In the genomic region with DNA sequence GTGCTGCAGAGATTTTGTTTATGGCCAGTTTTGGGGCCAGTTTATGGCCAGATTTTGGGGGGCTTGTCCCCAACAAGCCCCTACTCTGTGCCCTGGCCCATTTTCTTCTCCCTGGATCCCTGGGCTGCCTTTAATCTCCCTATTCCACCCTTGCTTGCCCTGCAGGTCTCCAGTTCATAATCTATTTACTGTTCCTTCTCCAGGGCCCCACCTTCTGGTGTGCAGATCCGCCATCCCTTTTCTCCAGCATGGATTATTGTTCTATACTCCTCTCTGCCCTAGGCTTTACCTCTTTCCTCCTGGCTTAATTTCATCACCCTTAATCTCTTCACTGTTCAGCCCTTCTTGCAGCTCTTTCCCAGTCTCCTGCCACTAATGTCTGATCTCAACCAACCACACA, we compare ENCODE assay signal across 8 cellular contexts.
"Had no signal": no experiment of that assay in that cellular context is flagged by ENCODE, and none has a peak within 500 bp of the region (broad histone marks: within the 10 kb centered on the region; RNA-seq: fewer than 3 reads in every experiment).

No MANE protein-coding gene starts in this region.

- H3K4me3 ChIP-seq: GM23338, K562 had no signal

- H3K27ac ChIP-seq: HL-60 had no signal

- ATAC-seq: GM23338, K562 had no signal

- H3K9me3 Mint-ChIP-seq: GM23338, H9 had no signal

- FAIRE-seq: H1, H54, K562 had no signal

- H3K4me1 Mint-ChIP-seq: GM23338, H9 had no signal

- H3K27ac Mint-ChIP-seq: GM23338, H9 had no signal

- DNase-seq: H9, HCEC 1CT, IMR-90 had no signal

- H3K4me3 Mint-ChIP-seq: GM23338, H9 had no signal

- H2AFZ ChIP-seq: GM23338 had no signal

- H3K4me2 ChIP-seq: GM23338 had no signal
